In the genomic region with DNA sequence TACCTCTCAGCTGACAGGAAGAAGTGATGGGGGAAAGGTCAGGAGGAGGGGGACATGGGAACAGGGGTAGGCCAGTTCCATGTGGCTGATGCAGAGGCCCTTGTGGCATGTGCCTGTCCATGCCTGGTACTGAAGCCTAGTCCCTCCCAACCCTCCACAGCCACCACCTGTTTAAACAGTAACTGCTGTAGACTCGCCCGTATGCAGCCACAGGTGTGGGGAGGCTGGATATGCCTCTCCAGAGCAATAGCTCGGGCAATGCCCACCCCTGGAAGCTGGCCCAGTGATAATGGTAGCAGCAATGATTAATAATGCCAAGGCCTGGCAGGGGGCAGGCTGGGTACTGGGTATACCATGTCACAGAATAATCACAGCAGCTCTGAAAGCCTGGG, we compare ENCODE assay signal across 8 cellular contexts. TPM values are rescaled to one million over a fixed set of nuclear protein-coding genes. Genes with fewer than 3 reads are reported as not detected.
A peak's percentile ranks its signal among the peaks of the same experiment; 100 is the strongest.
DNase-seq lines count a peak whose midpoint lies in the region; ATAC-seq, FAIRE-seq and TF ChIP-seq lines count a peak whose summit lies in the region.

No MANE protein-coding gene starts in this region.

- H3K36me3 Mint-ChIP-seq in activated naive CD8-positive, alpha-beta T cell treated with anti-CD3 and anti-CD28 coated beads, Interleukin-2, amount 50 U/mL, for 24 hours (ENCODE audit: low read depth) = no peaks in the 10 kb centered on the region

- H3K4me1 ChIP-seq in A549 (peaks cover 31% of the 10 kb centered on the region), HUES6 (ENCODE audit: control insufficient read depth, insufficient read depth, low read length) (peaks cover 37% of the 10 kb centered on the region), mesenchymal stem cell (ENCODE audit: control insufficient read depth, insufficient read depth, low read depth, low read length) (peaks cover 54% of the 10 kb centered on the region)

- H3K4me3 ChIP-seq in A549 = no peak overlapping the region
- H3K4me3 ChIP-seq in HUES6 (ENCODE audit: low read depth, low read length) = peak overlapping the region; percentile 66
- H3K4me3 ChIP-seq in mesenchymal stem cell (ENCODE audit: insufficient read depth in 1 of 2, low read depth in 1 of 2, low read length in 2 of 2) = peak overlapping the region in 1 of 2 experiments; percentile 94

- no peak for DNase-seq in A549 (ENCODE audit: low read depth in 1 of 2, low spot score in 1 of 2)
- DNase-seq in activated naive CD8-positive, alpha-beta T cell treated with anti-CD3 and anti-CD28 coated beads, Interleukin-2, amount 50 U/mL, for 24 hours = no peak
- no peak for DNase-seq in mesenchymal stem cell
- no peak for DNase-seq in iPS-NIHi11 (ENCODE audit: low spot score)
- DNase-seq in GOT3 (lab: John Stamatoyannopoulos, UW) = no peak
- no peak for DNase-seq in NCI-H226

- H3K27me3 ChIP-seq in HUES6 (ENCODE audit: control insufficient read depth, insufficient read depth, low read length) (no peaks in the 10 kb centered on the region), mesenchymal stem cell (ENCODE audit: control insufficient read depth in 1 of 2, insufficient read depth in 1 of 2, low read length in 2 of 2) (no peaks in the 10 kb centered on the region)

- no peak overlapping the region for H3K23ac ChIP-seq in mesenchymal stem cell (ENCODE audit: low read length in 2 of 2)

- H2AFZ ChIP-seq in mesenchymal stem cell (ENCODE audit: low read depth, low read length) = no peak overlapping the region

- TF ChIP-seq RAD21 in A549 (conservative IDR thresholded peaks at IDR 0.05 in 1 of 2, IDR thresholded peaks at IDR 0.05 in 1 of 2) = no peak

- peak overlapping the region; percentile 85 for H3K27ac Mint-ChIP-seq in activated naive CD8-positive, alpha-beta T cell treated with anti-CD3 and anti-CD28 coated beads, Interleukin-2, amount 50 U/mL, for 24 hours

- no peak for TF ChIP-seq EP300 in A549 (IDR thresholded peaks at IDR 0.05)

- no peaks in the 10 kb centered on the region for H3K9me3 ChIP-seq in A549
- H3K9me3 ChIP-seq in HUES6 (ENCODE audit: control insufficient read depth, insufficient read depth, low read depth, low read length) = no peaks in the 10 kb centered on the region
- H3K9me3 ChIP-seq in mesenchymal stem cell (ENCODE audit: control insufficient read depth, low read length) = no peaks in the 10 kb centered on the region

- WGBS in A549 (ENCODE audit: missing lambda C conversion rate) = 59% methylated on average over 2 of the region's 3 CpGs
- 93% methylated on average over 3 of the region's 3 CpGs for WGBS in mesenchymal stem cell

- H3K36me3 ChIP-seq in HUES6 (ENCODE audit: control insufficient read depth, insufficient read depth, low read length) (peaks cover 4% of the 10 kb centered on the region; the same call in 1 of the 2 replicates), mesenchymal stem cell (ENCODE audit: control insufficient read depth in 1 of 2, insufficient read depth in 2 of 2, low read depth in 1 of 2, low read length in 2 of 2) (peaks cover 30 to 38% of the 10 kb centered on the region in 2 experiments)

- peaks cover 34% of the 10 kb centered on the region for H3K4me1 Mint-ChIP-seq in activated naive CD8-positive, alpha-beta T cell treated with anti-CD3 and anti-CD28 coated beads, Interleukin-2, amount 50 U/mL, for 24 hours

- peak overlapping the region in 1 of 2 experiments; percentile 83 for H2BK12ac ChIP-seq in mesenchymal stem cell (ENCODE audit: low read length in 2 of 2)

- H3K4ac ChIP-seq in mesenchymal stem cell (ENCODE audit: low read depth in 1 of 2, low read length in 2 of 2) = no peak overlapping the region

- peak overlapping the region; percentile 90 for H3K4me3 Mint-ChIP-seq in activated naive CD8-positive, alpha-beta T cell treated with anti-CD3 and anti-CD28 coated beads, Interleukin-2, amount 50 U/mL, for 24 hours

- POLR2A ChIA-PET in A549 (lab: Yijun Ruan, JAX) = interaction anchor here (4.3 kb wide), 1 partner anchor 115 kb away, joined by 58 read pairs; a partner anchor contains a TSS

- no peak overlapping the region for H4K8ac ChIP-seq in mesenchymal stem cell (ENCODE audit: low read length)

- TF ChIP-seq CTCF in A549 (IDR thresholded peaks at IDR 0.05) = no peak

- H2BK5ac ChIP-seq in mesenchymal stem cell (ENCODE audit: low read depth, low read length, poor library complexity, severe bottlenecking) = no peak overlapping the region

- H3K79me1 ChIP-seq in mesenchymal stem cell (replicated peaks; ENCODE audit: low read length, poor library complexity, severe bottlenecking) = peaks cover 13% of the 10 kb centered on the region

- H3K9me3 Mint-ChIP-seq in activated naive CD8-positive, alpha-beta T cell treated with anti-CD3 and anti-CD28 coated beads, Interleukin-2, amount 50 U/mL, for 24 hours = no peaks in the 10 kb centered on the region

- no peaks in the 10 kb centered on the region for H3K27me3 Mint-ChIP-seq in activated naive CD8-positive, alpha-beta T cell treated with anti-CD3 and anti-CD28 coated beads, Interleukin-2, amount 50 U/mL, for 24 hours

- H3K27ac ChIP-seq in A549 = peak overlapping the region; percentile 92 to 94; a peak in 5 of 6 replicates
- no peak overlapping the region for H3K27ac ChIP-seq in HUES6 (ENCODE audit: low read depth, low read length)
- peak overlapping the region; percentile 75 for H3K27ac ChIP-seq in mesenchymal stem cell (ENCODE audit: low read length, poor library complexity, severe bottlenecking)

- peak overlapping the region; percentile 21 for H2AK5ac ChIP-seq in mesenchymal stem cell (ENCODE audit: low read length, severe bottlenecking)

- FAIRE-seq in A549 (lab: Jason Lieb, UNC) = no peak

- CTCF ChIA-PET in A549 (lab: Yijun Ruan, JAX) = interaction anchor here (0.6 to 5.1 kb wide), 22 partner anchors 9 to 328 kb away, joined by 3 to 34 read pairs (median 6); a partner anchor contains a TSS

- ATAC-seq in A549 (no peak), HG03469 (IDR thresholded peaks at IDR 0.05; ENCODE audit: unreplicated experiment) (no peak)
- no peak for ATAC-seq in activated naive CD8-positive, alpha-beta T cell treated with anti-CD3 and anti-CD28 coated beads, Interleukin-2, amount 50 U/mL, for 24 hours

- H3K4me2 ChIP-seq in A549 (peak overlapping the region; percentile 99), mesenchymal stem cell (ENCODE audit: low read length, poor library complexity, severe bottlenecking) (peak overlapping the region; percentile 30)

- no peak overlapping the region for H4K91ac ChIP-seq in mesenchymal stem cell (ENCODE audit: low read length)

- no peak overlapping the region for H3K9ac ChIP-seq in HUES6 (ENCODE audit: low read length)
- peak overlapping the region; percentile 95 for H3K9ac ChIP-seq in mesenchymal stem cell (ENCODE audit: low read length)

- TF ChIP-seq POLR2A in A549 (IDR thresholded peaks at IDR 0.05; ENCODE audit: low read length) = no peak

- no peak overlapping the region for H3K18ac ChIP-seq in mesenchymal stem cell (ENCODE audit: low read depth in 1 of 2, low read length in 2 of 2)

- H2BK120ac ChIP-seq in mesenchymal stem cell (ENCODE audit: low read depth, low read length) = no peak overlapping the region

- no peak overlapping the region for H3K14ac ChIP-seq in mesenchymal stem cell (ENCODE audit: low read length in 2 of 2)

- H2BK15ac ChIP-seq in mesenchymal stem cell (ENCODE audit: low read depth, poor library complexity, severe bottlenecking) = no peak overlapping the region

TF ChIP-seq in A549, 52 proteins besides CTCF, POLR2A, EP300 and RAD21:
- TF ChIP-seq KDM1A (IDR thresholded peaks at IDR 0.05; ENCODE audit: low read depth) (no peak), MYC (IDR thresholded peaks at IDR 0.05; ENCODE audit: borderline replicate concordance, low read length) (no peak), TFCP2L1 (CRISPR knock-in tag; IDR thresholded peaks at IDR 0.05) (no peak), NPAS2 (CRISPR knock-in tag; IDR thresholded peaks at IDR 0.05; ENCODE audit: borderline replicate concordance) (no peak), NFE2L2 (conservative IDR thresholded peaks at IDR 0.05; ENCODE audit: low read length) (no peak), RCOR1 (IDR thresholded peaks at IDR 0.05; ENCODE audit: low read depth, low read length) (no peak), POLR2AphosphoS2 (conservative IDR thresholded peaks at IDR 0.05; ENCODE audit: low read length) (no peak)

RNA-seq across cellular contexts. Expression of a gene that starts 2.3 kb away (rescaled TPM):
- polyA plus RNA-seq in A549 (2011; rRNA removed) (7.0 and 12.7 TPM in 2 replicates), A549 (2017; fragmentation: RNase III; extraction: RNeasy Plus Mini Kit Qiagen cat#74134 plus additional on column Dnase treatment) (33.1 to 37.3 TPM (median 34.9 TPM) in 3 replicates)
- 29.6 and 31.6 TPM in 2 replicates for polyA plus RNA-seq in A549 (2012; cell fraction: cytosol; rRNA removed)
- polyA plus RNA-seq in A549 (2012; cell fraction: nucleus; rRNA removed) = 122 and 130 TPM in 2 replicates
- polyA minus RNA-seq in A549 (2011; rRNA and poly(A)+ RNA removed) = 5.5 and 11.3 TPM in 2 replicates
- 71.2 TPM for polyA plus RNA-seq in mesenchymal stem cell (2013, experiment 1 of 2)
- polyA plus RNA-seq in mesenchymal stem cell (2013, experiment 2 of 2) = 67.2 TPM

RNA-seq across cellular contexts. Expression of a gene that starts 24.0 kb away (rescaled TPM):
- 14.2 and 15.3 TPM in 2 replicates for polyA plus RNA-seq in A549 (2011; rRNA removed)
- 62.7 and 76.5 TPM in 2 replicates for polyA plus RNA-seq in A549 (2012; cell fraction: cytosol; rRNA removed)
- 82.5 and 94.7 TPM in 2 replicates for polyA plus RNA-seq in A549 (2012; cell fraction: nucleus; rRNA removed)
- 46.4 to 50.2 TPM (median 46.5 TPM) in 3 replicates for polyA plus RNA-seq in A549 (2017; fragmentation: RNase III; extraction: RNeasy Plus Mini Kit Qiagen cat#74134 plus additional on column Dnase treatment)
- polyA minus RNA-seq in A549 (2011; rRNA and poly(A)+ RNA removed) = 12.4 and 18.3 TPM in 2 replicates
- 278 TPM for polyA plus RNA-seq in mesenchymal stem cell (2013, experiment 1 of 2)
- polyA plus RNA-seq in mesenchymal stem cell (2013, experiment 2 of 2) = 285 TPM

RNA-seq across cellular contexts. Expression of a gene that starts 39.4 kb away (rescaled TPM):
- polyA plus RNA-seq in A549 (2011; rRNA removed) (0.70 and 0.98 TPM in 2 replicates), A549 (2017; fragmentation: RNase III; extraction: RNeasy Plus Mini Kit Qiagen cat#74134 plus additional on column Dnase treatment) (1.3 to 1.8 TPM (median 1.5 TPM) in 3 replicates)
- 1.2 and 1.6 TPM in 2 replicates for polyA plus RNA-seq in A549 (2012; cell fraction: cytosol; rRNA removed)
- polyA plus RNA-seq in A549 (2012; cell fraction: nucleus; rRNA removed) = 7.6 and 9.2 TPM in 2 replicates
- 1.6 and 1.8 TPM in 2 replicates for polyA minus RNA-seq in A549 (2011; rRNA and poly(A)+ RNA removed)
- 2.2 TPM for polyA plus RNA-seq in mesenchymal stem cell (2013, experiment 1 of 2)
- 2.2 TPM for polyA plus RNA-seq in mesenchymal stem cell (2013, experiment 2 of 2)

RNA-seq across cellular contexts. Expression of a gene that starts 56.9 kb away (rescaled TPM):
- polyA plus RNA-seq in A549 (2011; rRNA removed) (not detected in 2 replicates), A549 (2017; fragmentation: RNase III; extraction: RNeasy Plus Mini Kit Qiagen cat#74134 plus additional on column Dnase treatment) (not detected in 3 replicates)
- not detected in 2 replicates for polyA plus RNA-seq in A549 (2012; cell fraction: cytosol; rRNA removed)
- polyA plus RNA-seq in A549 (2012; cell fraction: nucleus; rRNA removed) = 0.02 TPM in 1 of 2 replicates, not detected in the other
- polyA minus RNA-seq in A549 (2011; rRNA and poly(A)+ RNA removed) = not detected in 2 replicates
- polyA plus RNA-seq in mesenchymal stem cell (2013, experiment 1 of 2) = 1.2 TPM
- polyA plus RNA-seq in mesenchymal stem cell (2013, experiment 2 of 2) = 1.2 TPM
